In genomic region chr1:15443281-15443680, GRCh38 we compare ENCODE assay signal across 23 cellular contexts. TPM values are rescaled to one million over a fixed set of nuclear protein-coding genes. Genes with fewer than 3 reads are reported as not detected.
DNase-seq lines count a peak whose midpoint lies in the region; ATAC-seq and TF ChIP-seq lines count a peak whose summit lies in the region.
"Had no signal": no experiment of that assay in that cellular context is flagged by ENCODE, and none has a peak within 500 bp of the region (broad histone marks: within the 10 kb centered on the region; RNA-seq: fewer than 3 reads in every experiment).

No MANE protein-coding gene starts in this region.

- intact Hi-C loops in Calu3 (cut with micrococcal nuclease; ENCODE audit: unreplicated experiment): no loop called here

- H3K9me3 ChIP-seq in BE2C (no peaks in the 10 kb centered on the region), BLaER1 (no peaks in the 10 kb centered on the region), HEK293 (ENCODE audit: control insufficient read depth, insufficient read depth, low read depth, low read length) (no peaks in the 10 kb centered on the region)

- H3K27me3 Mint-ChIP-seq in Calu3 (ENCODE audit: unreplicated experiment): peaks cover 27% of the 10 kb centered on the region

- H3K36me3 Mint-ChIP-seq in Calu3 (ENCODE audit: insufficient read depth, unreplicated experiment): peaks cover 3% of the 10 kb centered on the region
- H3K36me3 Mint-ChIP-seq: CD8-positive, alpha-beta T cell; IgD-negative memory B cell had no signal

- no TSS peak for BruUV-seq in Calu3 (replicated peaks; lab: Mats Ljungman, UMichigan)

- H3K4me2 ChIP-seq in BLaER1: peak overlapping the region; percentile 77; the same call in 1 of the 2 replicates

- H3K27me3 ChIP-seq in BE2C (no peaks in the 10 kb centered on the region), BLaER1 (no peaks in the 10 kb centered on the region)

- H3K4me1 ChIP-seq in BE2C (no peaks in the 10 kb centered on the region; the same call in 1 of the 2 replicates), BLaER1 (peaks cover 37% of the 10 kb centered on the region), HEK293 (ENCODE audit: control insufficient read depth, insufficient read depth, low read length) (no peaks in the 10 kb centered on the region)

- TF ChIP-seq CTCF in BE2C (IDR thresholded peaks at IDR 0.05; ENCODE audit: low read depth, low read length) (no peak), HEK293 (tag by site-specific recombination; IDR thresholded peaks at IDR 0.05) (no peak), Calu3 (IDR thresholded peaks at IDR 0.05; ENCODE audit: unreplicated experiment) (no peak)

- ATAC-seq in GM19324 (IDR thresholded peaks at IDR 0.05; ENCODE audit: low FRiP score, unreplicated experiment): no peak
- no peak for ATAC-seq in HG03521 (IDR thresholded peaks at IDR 0.05; ENCODE audit: unreplicated experiment)
- ATAC-seq: CD8-positive, alpha-beta T cell; GM12878 had no signal

- H3K4me3 ChIP-seq in BE2C (ENCODE audit: low read depth, low read length) (no peak overlapping the region), BLaER1 (no peak overlapping the region), HEK293 (ENCODE audit: low read depth, low read length) (no peak overlapping the region)
- H3K4me3 ChIP-seq: GM12878, GM23248 had no signal

- no peaks in the 10 kb centered on the region for H3K4me1 Mint-ChIP-seq in Calu3 (ENCODE audit: low read depth, unreplicated experiment)

- H3K9me3 Mint-ChIP-seq in Calu3 (ENCODE audit: low read depth, unreplicated experiment): no peaks in the 10 kb centered on the region
- H3K9me3 Mint-ChIP-seq: CD8-positive, alpha-beta T cell; HFFc6; IgD-negative memory B cell had no signal

- no peaks in the 10 kb centered on the region for H3K36me3 ChIP-seq in BE2C
- no peaks in the 10 kb centered on the region for H3K36me3 ChIP-seq in BLaER1
- H3K36me3 ChIP-seq in HEK293 (ENCODE audit: control insufficient read depth in 2 of 2, insufficient read depth in 1 of 2, low read length in 2 of 2): no peaks in the 10 kb centered on the region

- no peak overlapping the region for H3K27ac Mint-ChIP-seq in Calu3 (ENCODE audit: unreplicated experiment)
- H3K27ac Mint-ChIP-seq: CD8-positive, alpha-beta T cell; HFFc6; IgD-negative memory B cell had no signal

- H3K9ac ChIP-seq in BLaER1: no peak overlapping the region
- H3K9ac ChIP-seq: GM23248 had no signal

- DNase-seq in BE2C (peak; percentile 26), myocyte (ENCODE audit: low read depth) (peak; percentile 47), Calu3 (no peak)
- DNase-seq: ACHN; CD8-positive, alpha-beta T cell; COR-L47; DMS153; DND-41; EL; GM23248; HCEC 1CT; HFFc6; Kasumi-1; KBM-7 had no signal

- H3K4me3 Mint-ChIP-seq in Calu3 (ENCODE audit: low read depth, unreplicated experiment): no peak overlapping the region
- H3K4me3 Mint-ChIP-seq: CD8-positive, alpha-beta T cell; HFFc6; IgD-negative memory B cell had no signal

- no peak overlapping the region for H3K27ac ChIP-seq in BLaER1
- no peak overlapping the region for H3K27ac ChIP-seq in HEK293 (ENCODE audit: extremely low read depth, low read depth, low read length)
- H3K27ac ChIP-seq: GM23248 had no signal

- H4K20me1 ChIP-seq in BLaER1: no peaks in the 10 kb centered on the region; the same call in 1 of the 2 replicates

- POLR2A ChIA-PET in HEK293 (lab: Yijun Ruan, JAX): no interaction called here

- CTCF ChIA-PET in HEK293 (lab: Yijun Ruan, JAX): interaction anchor here (0.8 to 0.9 kb wide), 2 partner anchors 11 to 120 kb away, joined by 3 to 5 read pairs; no protein-coding TSS in a partner anchor
- CTCF ChIA-PET in Calu3 (lab: Charles Lee): no interaction called here

TF ChIP-seq in HEK293, 187 proteins besides CTCF, POLR2A, EP300 and RAD21:
- TF ChIP-seq ZFP37 (tag by site-specific recombination; IDR thresholded peaks at IDR 0.05): no peak
- no peak for TF ChIP-seq ZNF302 (tag by site-specific recombination; IDR thresholded peaks at IDR 0.05; ENCODE audit: low read depth)
- TF ChIP-seq ZNF701 (tag by site-specific recombination; IDR thresholded peaks at IDR 0.05): no peak
- TF ChIP-seq ZIC2 (tag by site-specific recombination; IDR thresholded peaks at IDR 0.05): 0 out of 2 replicates have a peak, but pooled peaks have one; percentile 19
- no peak for TF ChIP-seq SP2 (tag by site-specific recombination; IDR thresholded peaks at IDR 0.05)
- TF ChIP-seq YY1 (tag by site-specific recombination; IDR thresholded peaks at IDR 0.05): no peak
- TF ChIP-seq ZNF37A (tag by site-specific recombination; IDR thresholded peaks at IDR 0.05): no peak
TF ChIP-seq in HEK293: peak in this region for 1.

RNA-seq across cellular contexts. Expression of gene CTRC, which starts 5.0 kb away (rescaled TPM):
- not detected for polyA plus RNA-seq in BE2C (2012; ENCODE audit: insufficient read depth, insufficient read length, low read depth)
- total RNA-seq in myocyte (0.21 and 0.72 TPM in 2 replicates), Calu3 (2022) (not detected in 2 replicates)
- polyA plus RNA-seq in myocyte (2012): 0.30 TPM
- total RNA-seq: G401, GM23248, HFFc6 had no signal
- polyA plus RNA-seq: BJ, GM23248, IgD-negative memory B cell had no signal

RNA-seq across cellular contexts. Expression of gene CELA2A, which starts 13.3 kb away (rescaled TPM):
- polyA plus RNA-seq in BE2C (2012; ENCODE audit: insufficient read depth, insufficient read length, low read depth): not detected
- total RNA-seq in myocyte: 0.57 TPM in 1 of 2 replicates, not detected in the other
- polyA plus RNA-seq in myocyte (2012): not detected
- total RNA-seq in Calu3 (2022): not detected in 2 replicates
- total RNA-seq: CD8-positive, alpha-beta T cell; G401; GM23248; H4; HFFc6 had no signal
- polyA plus RNA-seq: BJ, GM12878, GM23248, IgD-negative memory B cell had no signal

RNA-seq across cellular contexts. Expression of gene CELA2B, which starts 32.6 kb away (rescaled TPM):
- polyA plus RNA-seq in BE2C (2012; ENCODE audit: insufficient read depth, insufficient read length, low read depth): not detected
- total RNA-seq in myocyte: 0.78 and 3.7 TPM in 2 replicates
- polyA plus RNA-seq in myocyte (2012): 1.5 TPM
- total RNA-seq in Calu3 (2022): not detected in 2 replicates
- total RNA-seq: CD8-positive, alpha-beta T cell; G401; GM12878; GM23248; H4; HFFc6 had no signal
- polyA plus RNA-seq: BJ, GM12878, GM23248, IgD-negative memory B cell had no signal

RNA-seq across cellular contexts. Expression of gene EFHD2, which starts 33.6 kb away (rescaled TPM):
- 8.8 TPM for polyA plus RNA-seq in BE2C (2012; ENCODE audit: insufficient read depth, insufficient read length, low read depth)
- total RNA-seq in myocyte: 84.4 and 207 TPM in 2 replicates
- polyA plus RNA-seq in myocyte (2012): 18.9 TPM
- total RNA-seq in Calu3 (2022): 51.0 and 57.8 TPM in 2 replicates
